Comparison of ENCODE assay signal across 11 cellular contexts in genomic region chr1:208461680-208462079, GRCh38.
DNase-seq lines count a peak whose midpoint lies in the region; ATAC-seq and TF ChIP-seq lines count a peak whose summit lies in the region.
"Had no signal": no experiment of that assay in that cellular context is flagged by ENCODE, and none has a peak within 500 bp of the region (broad histone marks: within the 10 kb centered on the region; RNA-seq: fewer than 3 reads in every experiment).

No MANE protein-coding gene starts in this region.

- no peaks in the 10 kb centered on the region for H3K9me3 ChIP-seq in transverse colon

- CTCF ChIA-PET in activated CD8-positive, alpha-beta T cell treated with anti-CD3 and anti-CD28 coated beads for 36 hours (lab: Charles Lee), result no interaction called here
- CTCF ChIA-PET in activated CD8-positive, alpha-beta T cell treated with anti-CD3 and anti-CD28 coated beads, Interleukin-2, amount 10 ng/mL, durations not matched to agents 7 days and 5 days (lab: Charles Lee), result no interaction called here

- 84% methylated on average over 4 of the region's 4 CpGs; no CpG with 5 or more reads in 1 of the 2 donors for WGBS in transverse colon (ENCODE audit: low coverage in 1 of 2), 2 donors

- ATAC-seq in activated CD8-positive, alpha-beta T cell treated with anti-CD3 and anti-CD28 coated beads for 36 hours, result no peak
- ATAC-seq in activated CD8-positive, alpha-beta T cell treated with anti-CD3 and anti-CD28 coated beads, Interleukin-2, amount 10 ng/mL, durations not matched to agents 7 days and 5 days, result no peak
- ATAC-seq in activated T-helper 17 cell treated with anti-CD3 and anti-CD28 coated beads, Interleukin-2, amount 50 U/mL, for 72 hours (replicated peaks), result no peak
- no peak for ATAC-seq in omental fat pad (ENCODE audit: low FRiP score)
- ATAC-seq: stimulated activated memory B cell treated with anti-CD40 and anti-IgM and Interleukin-4, amounts not matched to agents 10 μg/mL and 1 μg/mL and 100 μg/mL, for 72 hours had no signal

- no peak for TF ChIP-seq POLR2A in transverse colon (IDR thresholded peaks at IDR 0.05)

- peak; percentile 33 for TF ChIP-seq CTCF in activated CD8-positive, alpha-beta T cell treated with anti-CD3 and anti-CD28 coated beads for 36 hours (IDR thresholded peaks at IDR 0.05)
- peak; percentile 46 for TF ChIP-seq CTCF in epithelial cell of proximal tubule (conservative IDR thresholded peaks at IDR 0.05; ENCODE audit: low read depth, low read length)
- peak in 4 of 5 experiments; percentile 9 to 23 (median 20) for TF ChIP-seq CTCF in transverse colon (IDR thresholded peaks at IDR 0.05)
- TF ChIP-seq CTCF in omental fat pad (IDR thresholded peaks at IDR 0.05), result no peak

- H3K4me1 ChIP-seq in transverse colon, result no peaks in the 10 kb centered on the region

- POLR2A ChIA-PET in activated CD8-positive, alpha-beta T cell treated with anti-CD3 and anti-CD28 coated beads for 36 hours (lab: Charles Lee), result no interaction called here
- POLR2A ChIA-PET in activated CD8-positive, alpha-beta T cell treated with anti-CD3 and anti-CD28 coated beads, Interleukin-2, amount 10 ng/mL, durations not matched to agents 7 days and 5 days (lab: Charles Lee), result no interaction called here

- no peaks in the 10 kb centered on the region for H3K36me3 ChIP-seq in transverse colon

- in situ Hi-C loops in transverse colon (cut with MboI; ENCODE audit: low pct_ligation_motif_present in 1 of 4, low pct_unique_long_range_greater_than_20kb in 1 of 4, low sequenced_read_pairs in 3 of 4), result no loop called here

- H3K4me3 ChIP-seq in epithelial cell of proximal tubule (ENCODE audit: low read depth, low read length) (no peak overlapping the region), transverse colon (no peak overlapping the region)
- H3K4me3 ChIP-seq: coronary artery had no signal

- TF ChIP-seq EP300 in transverse colon (IDR thresholded peaks at IDR 0.05; ENCODE audit: low read depth), result no peak

- no peaks in the 10 kb centered on the region for H3K27me3 ChIP-seq in transverse colon

- H3K4me1 Mint-ChIP-seq in activated CD8-positive, alpha-beta T cell treated with anti-CD3 and anti-CD28 coated beads for 36 hours (ENCODE audit: low read depth), result no peaks in the 10 kb centered on the region
- H3K4me1 Mint-ChIP-seq in activated CD8-positive, alpha-beta T cell treated with anti-CD3 and anti-CD28 coated beads, Interleukin-2, amount 10 ng/mL, durations not matched to agents 7 days and 5 days (ENCODE audit: low read depth), result no peaks in the 10 kb centered on the region
- no peaks in the 10 kb centered on the region for H3K4me1 Mint-ChIP-seq in activated T-helper 17 cell treated with anti-CD3 and anti-CD28 coated beads, Interleukin-2, amount 50 U/mL, for 72 hours
- H3K4me1 Mint-ChIP-seq: stimulated activated memory B cell treated with anti-CD40 and anti-IgM and Interleukin-4, amounts not matched to agents 10 μg/mL and 1 μg/mL and 100 μg/mL, for 72 hours had no signal

- peaks cover 2% of the 10 kb centered on the region for H3K9me3 Mint-ChIP-seq in activated CD8-positive, alpha-beta T cell treated with anti-CD3 and anti-CD28 coated beads for 36 hours
- no peaks in the 10 kb centered on the region for H3K9me3 Mint-ChIP-seq in activated CD8-positive, alpha-beta T cell treated with anti-CD3 and anti-CD28 coated beads, Interleukin-2, amount 10 ng/mL, durations not matched to agents 7 days and 5 days (ENCODE audit: insufficient read depth)
- H3K9me3 Mint-ChIP-seq in activated T-helper 17 cell treated with anti-CD3 and anti-CD28 coated beads, Interleukin-2, amount 50 U/mL, for 72 hours, result no peaks in the 10 kb centered on the region

- DNase-seq in activated CD8-positive, alpha-beta T cell treated with anti-CD3 and anti-CD28 coated beads for 36 hours, result no peak
- DNase-seq in activated CD8-positive, alpha-beta T cell treated with anti-CD3 and anti-CD28 coated beads, Interleukin-2, amount 10 ng/mL, durations not matched to agents 7 days and 5 days, result no peak
- DNase-seq in NCI-H82 (lab: John Stamatoyannopoulos, UW) (peak; percentile 49), epithelial cell of proximal tubule (ENCODE audit: low read depth) (no peak), transverse colon (no peak), omental fat pad (ENCODE audit: low spot score) (no peak)
- no peak for DNase-seq in activated CD4-positive, alpha-beta T cell treated with anti-CD3 and anti-CD28 coated beads for 1 hour
- DNase-seq: activated CD4-positive, CD25-positive, alpha-beta regulatory T cell had no signal

- no peaks in the 10 kb centered on the region for H3K36me3 Mint-ChIP-seq in activated CD8-positive, alpha-beta T cell treated with anti-CD3 and anti-CD28 coated beads for 36 hours (ENCODE audit: low read depth)
- no peaks in the 10 kb centered on the region for H3K36me3 Mint-ChIP-seq in activated CD8-positive, alpha-beta T cell treated with anti-CD3 and anti-CD28 coated beads, Interleukin-2, amount 10 ng/mL, durations not matched to agents 7 days and 5 days (ENCODE audit: low read depth)
- H3K36me3 Mint-ChIP-seq in activated T-helper 17 cell treated with anti-CD3 and anti-CD28 coated beads, Interleukin-2, amount 50 U/mL, for 72 hours (ENCODE audit: low read depth), result no peaks in the 10 kb centered on the region
- H3K36me3 Mint-ChIP-seq: stimulated activated memory B cell treated with anti-CD40 and anti-IgM and Interleukin-4, amounts not matched to agents 10 μg/mL and 1 μg/mL and 100 μg/mL, for 72 hours had no signal

- no peak overlapping the region for H3K27ac ChIP-seq in transverse colon
- H3K27ac ChIP-seq: coronary artery had no signal

- no peak overlapping the region for H3K27ac Mint-ChIP-seq in activated CD8-positive, alpha-beta T cell treated with anti-CD3 and anti-CD28 coated beads for 36 hours
- no peak overlapping the region for H3K27ac Mint-ChIP-seq in activated CD8-positive, alpha-beta T cell treated with anti-CD3 and anti-CD28 coated beads, Interleukin-2, amount 10 ng/mL, durations not matched to agents 7 days and 5 days
- no peak overlapping the region for H3K27ac Mint-ChIP-seq in activated T-helper 17 cell treated with anti-CD3 and anti-CD28 coated beads, Interleukin-2, amount 50 U/mL, for 72 hours
- H3K27ac Mint-ChIP-seq: stimulated activated memory B cell treated with anti-CD40 and anti-IgM and Interleukin-4, amounts not matched to agents 10 μg/mL and 1 μg/mL and 100 μg/mL, for 72 hours had no signal

- H3K4me3 Mint-ChIP-seq in activated CD8-positive, alpha-beta T cell treated with anti-CD3 and anti-CD28 coated beads for 36 hours, result no peak overlapping the region
- no peak overlapping the region for H3K4me3 Mint-ChIP-seq in activated CD8-positive, alpha-beta T cell treated with anti-CD3 and anti-CD28 coated beads, Interleukin-2, amount 10 ng/mL, durations not matched to agents 7 days and 5 days
- no peak overlapping the region for H3K4me3 Mint-ChIP-seq in activated T-helper 17 cell treated with anti-CD3 and anti-CD28 coated beads, Interleukin-2, amount 50 U/mL, for 72 hours
- H3K4me3 Mint-ChIP-seq: stimulated activated memory B cell treated with anti-CD40 and anti-IgM and Interleukin-4, amounts not matched to agents 10 μg/mL and 1 μg/mL and 100 μg/mL, for 72 hours had no signal

- H3K27me3 Mint-ChIP-seq in activated CD8-positive, alpha-beta T cell treated with anti-CD3 and anti-CD28 coated beads for 36 hours, result peaks cover 3% of the 10 kb centered on the region
- H3K27me3 Mint-ChIP-seq in activated CD8-positive, alpha-beta T cell treated with anti-CD3 and anti-CD28 coated beads, Interleukin-2, amount 10 ng/mL, durations not matched to agents 7 days and 5 days (ENCODE audit: low read depth), result no peaks in the 10 kb centered on the region
- H3K27me3 Mint-ChIP-seq in activated T-helper 17 cell treated with anti-CD3 and anti-CD28 coated beads, Interleukin-2, amount 50 U/mL, for 72 hours, result peaks cover 7% of the 10 kb centered on the region
- H3K27me3 Mint-ChIP-seq: stimulated activated memory B cell treated with anti-CD40 and anti-IgM and Interleukin-4, amounts not matched to agents 10 μg/mL and 1 μg/mL and 100 μg/mL, for 72 hours had no signal

- intact Hi-C loops in activated CD8-positive, alpha-beta T cell treated with anti-CD3 and anti-CD28 coated beads for 36 hours (cut with micrococcal nuclease), result no loop called here
- intact Hi-C loops in transverse colon (cut with DNase I; ENCODE audit: low total_unique reads), result no loop called here

Comparison
In these comparisons a context has a peak if more than half of its experiments do, and no peak if none do; other contexts are left out.
1. CTCF ChIP-seq: peak in activated CD8-positive, alpha-beta T cell treated with anti-CD3 and anti-CD28 coated beads for 36 hours (single experiment), epithelial cell of proximal tubule (single experiment) and transverse colon (4 of 5); none in omental fat pad (0 of 3).